Comparison of ENCODE assay signal across 31 cellular contexts in genomic region chr14:104556256-104557021, GRCh38. TPM values are rescaled to one million over a fixed set of nuclear protein-coding genes. Genes with fewer than 3 reads are reported as not detected.
DNase-seq lines count a peak whose midpoint lies in the region; ATAC-seq and TF ChIP-seq lines count a peak whose summit lies in the region.
"Had no signal": no experiment of that assay in that cellular context is flagged by ENCODE, and none has a peak within 500 bp of the region (broad histone marks: within the 10 kb centered on the region; RNA-seq: fewer than 3 reads in every experiment).

No MANE protein-coding gene starts in this region.

- no peaks in the 10 kb centered on the region for H3K79me2 ChIP-seq in osteoblast (ENCODE audit: insufficient read depth, low read length)
- no peaks in the 10 kb centered on the region for H3K79me2 ChIP-seq in SK-N-SH (ENCODE audit: insufficient read depth)

- H3K9me2 ChIP-seq in SK-N-SH = no peaks in the 10 kb centered on the region

- WGBS in SK-N-SH (ENCODE audit: low lambda C conversion rate) = 21% methylated on average over 7 of the region's 13 CpGs

- no peak for ATAC-seq in GM21360 (IDR thresholded peaks at IDR 0.05; ENCODE audit: unreplicated experiment)
- ATAC-seq: activated T-cell treated with anti-CD3 and anti-CD28 coated beads, Interleukin-2, amount 50 U/mL, for 4 hours; K562 had no signal

- no peak overlapping the region for H3K9ac ChIP-seq in SK-N-SH

- H3K27me3 ChIP-seq in BE2C = no peaks in the 10 kb centered on the region
- no peaks in the 10 kb centered on the region for H3K27me3 ChIP-seq in H7 (ENCODE audit: control insufficient read depth, insufficient read depth, low read length)
- no peaks in the 10 kb centered on the region for H3K27me3 ChIP-seq in osteoblast (ENCODE audit: insufficient read depth, low read length)
- H3K27me3 ChIP-seq in SK-N-SH (ENCODE audit: insufficient read depth) = no peaks in the 10 kb centered on the region
- H3K27me3 ChIP-seq: colonic mucosa, MG63 had no signal

- POLR2A ChIA-PET in SK-N-SH (lab: Yijun Ruan, JAX) = interaction anchor here (0.9 kb wide), 1 partner anchor 11 kb away, joined by 3 read pairs; no protein-coding TSS in a partner anchor

- DNase-seq in BE2C = peak; percentile 4
- peak; percentile 54 for DNase-seq in H7
- DNase-seq in cardiac septum (ENCODE audit: low spot score) = peak; percentile 71
- DNase-seq in osteoblast (ENCODE audit: insufficient read length, low spot score, missing footprints) = peak; percentile 87
- DNase-seq in NCI-H187 (lab: John Stamatoyannopoulos, UW) = no peak
- DNase-seq in SK-N-SH = no peak
- DNase-seq: activated CD4-positive, alpha-beta T cell treated with anti-CD3 and anti-CD28 coated beads for 48 hours; activated CD8-positive, alpha-beta memory T cell treated with anti-CD3 and anti-CD28 coated beads for 24 hours; activated naive CD4-positive, alpha-beta T cell treated with Interleukin-2 at 50 U/mL for 16 hours; activated T-cell treated with anti-CD3 and anti-CD28 coated beads, Interleukin-2, amount 50 U/mL, for 4 hours; C1 segment of cervical spinal cord; colonic mucosa; DMS79; effector memory CD4-positive, alpha-beta T cell; foreskin fibroblast; GDM1; mesendoderm; MG63; NCI-H2081; NCI-H446; NCI-H82; nucleus accumbens; RPMI8226; stimulated activated CD4-positive, alpha-beta T cell treated with anti-CD3 and anti-CD28 coated beads, Interleukin-2, amount 100 ng/mL, for 48 hours; trophoblast cell had no signal

- H3K27ac ChIP-seq in osteoblast (ENCODE audit: low read depth, low read length) = no peak overlapping the region
- H3K27ac ChIP-seq in SK-N-SH (ENCODE audit: low read depth in 2 of 2, low read length in 1 of 2) = no peak overlapping the region
- H3K27ac ChIP-seq: colonic mucosa had no signal

- intact Hi-C loops in cardiac septum (cut with DNase I) = no loop called here

- no peaks in the 10 kb centered on the region for H3K9me3 ChIP-seq in BE2C
- H3K9me3 ChIP-seq in osteoblast (ENCODE audit: low read depth, low read length) = no peaks in the 10 kb centered on the region
- H3K9me3 ChIP-seq in SK-N-SH = no peaks in the 10 kb centered on the region
- H3K9me3 ChIP-seq: colonic mucosa, MG63 had no signal

- no peaks in the 10 kb centered on the region for H3K36me3 ChIP-seq in BE2C
- no peaks in the 10 kb centered on the region for H3K36me3 ChIP-seq in H7 (replicated peaks; ENCODE audit: control insufficient read depth, insufficient read depth, low read length)
- no peaks in the 10 kb centered on the region for H3K36me3 ChIP-seq in osteoblast (ENCODE audit: insufficient read depth, low read length)
- no peaks in the 10 kb centered on the region for H3K36me3 ChIP-seq in SK-N-SH (replicated peaks in 1 of 2; ENCODE audit: control insufficient read depth in 1 of 2, insufficient read depth in 2 of 2, low read length in 1 of 2)
- H3K36me3 ChIP-seq: colonic mucosa, MG63 had no signal

- H2AFZ ChIP-seq in osteoblast (ENCODE audit: low read length) = no peak overlapping the region
- no peak overlapping the region for H2AFZ ChIP-seq in SK-N-SH (ENCODE audit: low read depth)

- TF ChIP-seq CTCF in BE2C (IDR thresholded peaks at IDR 0.05; ENCODE audit: low read depth, low read length) (no peak), osteoblast (IDR thresholded peaks at IDR 0.05; ENCODE audit: extremely low read depth, low read depth, low read length) (no peak), SK-N-SH (IDR thresholded peaks at IDR 0.05) (no peak)

- H4K20me1 ChIP-seq in osteoblast (ENCODE audit: insufficient read depth, low read length) (no peaks in the 10 kb centered on the region), SK-N-SH (ENCODE audit: insufficient read depth) (no peaks in the 10 kb centered on the region)

- no peak for TF ChIP-seq RAD21 in SK-N-SH (IDR thresholded peaks at IDR 0.05; ENCODE audit: low read length)

- CTCF ChIA-PET in SK-N-SH (lab: Yijun Ruan, JAX) = interaction anchor here (0.6 to 6.7 kb wide), 7 partner anchors 8 to 479 kb away, joined by 3 to 67 read pairs (median 5); no protein-coding TSS in a partner anchor

- no peak for TF ChIP-seq EP300 in SK-N-SH (IDR thresholded peaks at IDR 0.05; ENCODE audit: borderline replicate concordance in 1 of 2, low read depth in 1 of 2, low read length in 1 of 2)

- H3K4me1 ChIP-seq in BE2C (peaks cover 21% of the 10 kb centered on the region), osteoblast (ENCODE audit: insufficient read depth, low read length) (no peaks in the 10 kb centered on the region), SK-N-SH (ENCODE audit: control insufficient read depth in 1 of 2, insufficient read depth in 2 of 2, low read depth in 1 of 2, low read length in 1 of 2) (peaks cover 0 to 34% of the 10 kb centered on the region in 2 experiments; a peak in 1 of 4 replicates)
- H3K4me1 ChIP-seq: colonic mucosa had no signal

- H3K4me3 ChIP-seq in BE2C (ENCODE audit: low read depth, low read length) = no peak overlapping the region
- no peak overlapping the region for H3K4me3 ChIP-seq in H7 (ENCODE audit: insufficient read depth, low read depth, low read length)
- H3K4me3 ChIP-seq in osteoblast (ENCODE audit: insufficient read depth, low read length) = no peak overlapping the region
- H3K4me3 ChIP-seq in SK-N-SH (ENCODE audit: low read depth in 2 of 2, low read length in 1 of 2) = no peak overlapping the region
- H3K4me3 ChIP-seq: colonic mucosa, K562, MG63 had no signal

- no peak overlapping the region for H3K4me2 ChIP-seq in osteoblast (ENCODE audit: insufficient read depth, low read length)
- H3K4me2 ChIP-seq in SK-N-SH = no peak overlapping the region

- no peaks in the 10 kb centered on the region for H3F3A ChIP-seq in SK-N-SH (replicated peaks; ENCODE audit: insufficient read depth)

TF ChIP-seq in SK-N-SH, 30 proteins besides CTCF, POLR2A, EP300 and RAD21:
- TF ChIP-seq FOSL2 (IDR thresholded peaks at IDR 0.05; ENCODE audit: borderline replicate concordance, low read depth) = no peak
- no peak for TF ChIP-seq POLR2AphosphoS5 (IDR thresholded peaks at IDR 0.05; ENCODE audit: low read depth, low read length)
- no peak for TF ChIP-seq MAX (IDR thresholded peaks at IDR 0.05; ENCODE audit: low read depth)
- no peak for TF ChIP-seq GATA2 (CRISPR knock-in tag; IDR thresholded peaks at IDR 0.05)
- TF ChIP-seq IRF3 (IDR thresholded peaks at IDR 0.05; ENCODE audit: low read depth, low read length) = no peak
- TF ChIP-seq FOXJ3 (CRISPR knock-in tag; IDR thresholded peaks at IDR 0.05) = no peak

RNA-seq across cellular contexts. Expression of gene C14orf180, which starts 23.1 kb away (rescaled TPM):
- 1.9 TPM for polyA plus RNA-seq in BE2C (2012; ENCODE audit: insufficient read depth, insufficient read length, low read depth)
- total RNA-seq in H7 (2014; rRNA removed; shearing (Covaris generic)) = not detected in 2 replicates
- total RNA-seq in cardiac septum (67.8 TPM), osteoblast (not detected in 2 replicates)
- 0.05 TPM in 1 of 2 replicates, not detected in the other for polyA plus RNA-seq in SK-N-SH (2012; rRNA removed)
- 0.01 TPM in 1 of 2 replicates, not detected in the other for polyA plus RNA-seq in SK-N-SH (2012; cell fraction: cytosol; rRNA removed)
- 0.04 and 0.06 TPM in 2 replicates for polyA plus RNA-seq in SK-N-SH (2012; cell fraction: nucleus; rRNA removed)
- total RNA-seq: activated T-cell treated with anti-CD3 and anti-CD28 coated beads, Interleukin-2, amount 50 U/mL, for 4 hours; bronchial epithelial cell; H4; HT1080; K562; T-helper 2 cell treated with Interferon-gamma antibody and Interleukin-4, amounts not matched to agents 100 ng/mL and 5 ng/mL, for 36 hours had no signal
- polyA plus RNA-seq: K562 had no signal

RNA-seq across cellular contexts. Expression of gene TMEM179, which starts 48.1 kb away (rescaled TPM):
- 0.80 TPM for polyA plus RNA-seq in BE2C (2012; ENCODE audit: insufficient read depth, insufficient read length, low read depth)
- 1.9 and 3.2 TPM in 2 replicates for total RNA-seq in H7 (2014; rRNA removed; shearing (Covaris generic))
- total RNA-seq in cardiac septum (0.89 TPM), osteoblast (not detected in 2 replicates)
- polyA plus RNA-seq in SK-N-SH (2012; rRNA removed) = 1.1 and 1.7 TPM in 2 replicates
- 1.5 and 1.8 TPM in 2 replicates for polyA plus RNA-seq in SK-N-SH (2012; cell fraction: cytosol; rRNA removed)
- 1.7 and 2.9 TPM in 2 replicates for polyA plus RNA-seq in SK-N-SH (2012; cell fraction: nucleus; rRNA removed)
- total RNA-seq: activated T-cell treated with anti-CD3 and anti-CD28 coated beads, Interleukin-2, amount 50 U/mL, for 4 hours; bronchial epithelial cell; H4; K562 had no signal
- polyA plus RNA-seq: K562 had no signal

Comparison
In these comparisons a context has a peak if more than half of its experiments do, and no peak if none do; other contexts are left out.
1. DNase-seq: peak in BE2C (single experiment), H7 (single experiment), cardiac septum (single experiment) and osteoblast (single experiment); none in NCI-H187 (0 of 2) and SK-N-SH (single experiment).
2. RNA of gene C14orf180, which starts 23.1 kb away (total RNA-seq): 67.8 TPM in cardiac septum (single experiment); not detected in H7 and not detected in osteoblast; every median in the first group is over 10 times any median in the second.